ENCODE assay signal across 17 cellular contexts in the genomic region with DNA sequence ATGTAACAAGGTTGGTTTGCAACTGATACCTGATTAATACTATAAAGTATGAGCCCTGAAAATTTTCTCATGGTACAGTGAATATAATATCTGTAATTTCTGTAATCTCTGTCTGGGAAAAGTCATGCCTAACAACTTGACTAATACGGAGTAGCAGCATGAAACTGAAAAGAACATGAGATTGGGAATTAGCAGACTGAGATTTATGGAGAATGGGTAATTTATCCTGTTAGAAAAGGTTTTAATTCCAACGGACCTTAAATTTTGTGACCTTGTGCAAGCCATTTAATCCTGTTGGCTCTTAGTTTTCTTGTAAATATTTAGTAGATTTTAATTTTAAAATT.
"Had no signal": no experiment of that assay in that cellular context is flagged by ENCODE, and none has a peak within 500 bp of the region (broad histone marks: within the 10 kb centered on the region; RNA-seq: fewer than 3 reads in every experiment).

No MANE protein-coding gene starts in this region.

- H2AFZ ChIP-seq: parathyroid adenoma had no signal

- DNase-seq: activated B cell treated with CpG ODN at 0.5 μM for 24 hours; activated CD4-positive, alpha-beta T cell treated with anti-CD3 and anti-CD28 coated beads, Interleukin-2, amount 50 U/mL, for 4 hours; activated CD8-positive, alpha-beta memory T cell treated with anti-CD3 and anti-CD28 coated beads for 24 hours; activated CD8-positive, alpha-beta memory T cell treated with anti-CD3 and anti-CD28 coated beads, Interleukin-2, amount 50 U/mL, for 4 hours; activated naive CD4-positive, alpha-beta T cell; activated naive CD8-positive, alpha-beta T cell treated with anti-CD3 and anti-CD28 coated beads for 36 hours; activated T-cell treated with anti-CD3 and anti-CD28 coated beads, Interleukin-2, amount 50 U/mL, for 24 hours; amniotic stem cell; cerebellar nuclear complex; endodermal cell; esophagus squamous epithelium; nucleus accumbens; stimulated activated CD4-positive, alpha-beta T cell treated with anti-CD3 and anti-CD28 coated beads, Interleukin-2, amount 100 ng/mL, for 48 hours; stimulated activated CD8-positive, alpha-beta memory T cell treated with anti-CD3 and anti-CD28 coated beads, Interleukin-4, amount 100 ng/mL, for 48 hours; stimulated activated naive B cell treated with anti-CD40 and anti-IgM and Interleukin-4, amounts not matched to agents 10 μg/mL and 1 μg/mL and 100 μg/mL, for 72 hours had no signal

- H3K4me3 ChIP-seq: esophagus squamous epithelium had no signal

- H3K27ac ChIP-seq: coronary artery, parathyroid adenoma had no signal

- H3K27me3 ChIP-seq: esophagus squamous epithelium had no signal

- H3K9ac ChIP-seq: parathyroid adenoma had no signal

- H3K79me2 ChIP-seq: parathyroid adenoma had no signal

- ATAC-seq: stimulated activated naive B cell treated with anti-CD40 and anti-IgM and Interleukin-4, amounts not matched to agents 10 μg/mL and 1 μg/mL and 100 μg/mL, for 72 hours had no signal

- H3K36me3 ChIP-seq: esophagus squamous epithelium had no signal

- H3K9me3 ChIP-seq: esophagus squamous epithelium had no signal

- H3K4me1 ChIP-seq: esophagus squamous epithelium, parathyroid adenoma had no signal
